In the genomic region with DNA sequence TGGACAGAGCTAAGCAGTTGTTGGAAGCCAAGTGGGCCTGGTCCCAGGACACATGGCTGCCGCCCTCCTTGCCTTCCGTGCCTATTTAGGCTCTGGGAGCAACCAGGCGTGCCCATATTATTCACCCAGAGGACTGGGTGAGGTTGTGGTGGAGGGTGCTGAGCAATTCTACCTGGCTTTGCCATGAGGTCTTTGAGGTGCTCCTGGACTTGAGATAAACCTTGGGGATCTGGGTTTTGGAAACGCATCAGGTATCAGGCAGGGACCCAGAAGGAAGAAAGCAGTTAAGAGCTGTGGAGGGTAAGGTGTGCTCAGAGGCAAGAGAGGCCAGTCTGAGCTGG, we compare ENCODE assay signal across 1 cellular context.
TF ChIP-seq lines count a peak whose summit lies in the region.

No MANE protein-coding gene starts in this region.

TF ChIP-seq in GM23338, 12 proteins besides CTCF, POLR2A, EP300 and RAD21:
- TF ChIP-seq, protein P1, sequence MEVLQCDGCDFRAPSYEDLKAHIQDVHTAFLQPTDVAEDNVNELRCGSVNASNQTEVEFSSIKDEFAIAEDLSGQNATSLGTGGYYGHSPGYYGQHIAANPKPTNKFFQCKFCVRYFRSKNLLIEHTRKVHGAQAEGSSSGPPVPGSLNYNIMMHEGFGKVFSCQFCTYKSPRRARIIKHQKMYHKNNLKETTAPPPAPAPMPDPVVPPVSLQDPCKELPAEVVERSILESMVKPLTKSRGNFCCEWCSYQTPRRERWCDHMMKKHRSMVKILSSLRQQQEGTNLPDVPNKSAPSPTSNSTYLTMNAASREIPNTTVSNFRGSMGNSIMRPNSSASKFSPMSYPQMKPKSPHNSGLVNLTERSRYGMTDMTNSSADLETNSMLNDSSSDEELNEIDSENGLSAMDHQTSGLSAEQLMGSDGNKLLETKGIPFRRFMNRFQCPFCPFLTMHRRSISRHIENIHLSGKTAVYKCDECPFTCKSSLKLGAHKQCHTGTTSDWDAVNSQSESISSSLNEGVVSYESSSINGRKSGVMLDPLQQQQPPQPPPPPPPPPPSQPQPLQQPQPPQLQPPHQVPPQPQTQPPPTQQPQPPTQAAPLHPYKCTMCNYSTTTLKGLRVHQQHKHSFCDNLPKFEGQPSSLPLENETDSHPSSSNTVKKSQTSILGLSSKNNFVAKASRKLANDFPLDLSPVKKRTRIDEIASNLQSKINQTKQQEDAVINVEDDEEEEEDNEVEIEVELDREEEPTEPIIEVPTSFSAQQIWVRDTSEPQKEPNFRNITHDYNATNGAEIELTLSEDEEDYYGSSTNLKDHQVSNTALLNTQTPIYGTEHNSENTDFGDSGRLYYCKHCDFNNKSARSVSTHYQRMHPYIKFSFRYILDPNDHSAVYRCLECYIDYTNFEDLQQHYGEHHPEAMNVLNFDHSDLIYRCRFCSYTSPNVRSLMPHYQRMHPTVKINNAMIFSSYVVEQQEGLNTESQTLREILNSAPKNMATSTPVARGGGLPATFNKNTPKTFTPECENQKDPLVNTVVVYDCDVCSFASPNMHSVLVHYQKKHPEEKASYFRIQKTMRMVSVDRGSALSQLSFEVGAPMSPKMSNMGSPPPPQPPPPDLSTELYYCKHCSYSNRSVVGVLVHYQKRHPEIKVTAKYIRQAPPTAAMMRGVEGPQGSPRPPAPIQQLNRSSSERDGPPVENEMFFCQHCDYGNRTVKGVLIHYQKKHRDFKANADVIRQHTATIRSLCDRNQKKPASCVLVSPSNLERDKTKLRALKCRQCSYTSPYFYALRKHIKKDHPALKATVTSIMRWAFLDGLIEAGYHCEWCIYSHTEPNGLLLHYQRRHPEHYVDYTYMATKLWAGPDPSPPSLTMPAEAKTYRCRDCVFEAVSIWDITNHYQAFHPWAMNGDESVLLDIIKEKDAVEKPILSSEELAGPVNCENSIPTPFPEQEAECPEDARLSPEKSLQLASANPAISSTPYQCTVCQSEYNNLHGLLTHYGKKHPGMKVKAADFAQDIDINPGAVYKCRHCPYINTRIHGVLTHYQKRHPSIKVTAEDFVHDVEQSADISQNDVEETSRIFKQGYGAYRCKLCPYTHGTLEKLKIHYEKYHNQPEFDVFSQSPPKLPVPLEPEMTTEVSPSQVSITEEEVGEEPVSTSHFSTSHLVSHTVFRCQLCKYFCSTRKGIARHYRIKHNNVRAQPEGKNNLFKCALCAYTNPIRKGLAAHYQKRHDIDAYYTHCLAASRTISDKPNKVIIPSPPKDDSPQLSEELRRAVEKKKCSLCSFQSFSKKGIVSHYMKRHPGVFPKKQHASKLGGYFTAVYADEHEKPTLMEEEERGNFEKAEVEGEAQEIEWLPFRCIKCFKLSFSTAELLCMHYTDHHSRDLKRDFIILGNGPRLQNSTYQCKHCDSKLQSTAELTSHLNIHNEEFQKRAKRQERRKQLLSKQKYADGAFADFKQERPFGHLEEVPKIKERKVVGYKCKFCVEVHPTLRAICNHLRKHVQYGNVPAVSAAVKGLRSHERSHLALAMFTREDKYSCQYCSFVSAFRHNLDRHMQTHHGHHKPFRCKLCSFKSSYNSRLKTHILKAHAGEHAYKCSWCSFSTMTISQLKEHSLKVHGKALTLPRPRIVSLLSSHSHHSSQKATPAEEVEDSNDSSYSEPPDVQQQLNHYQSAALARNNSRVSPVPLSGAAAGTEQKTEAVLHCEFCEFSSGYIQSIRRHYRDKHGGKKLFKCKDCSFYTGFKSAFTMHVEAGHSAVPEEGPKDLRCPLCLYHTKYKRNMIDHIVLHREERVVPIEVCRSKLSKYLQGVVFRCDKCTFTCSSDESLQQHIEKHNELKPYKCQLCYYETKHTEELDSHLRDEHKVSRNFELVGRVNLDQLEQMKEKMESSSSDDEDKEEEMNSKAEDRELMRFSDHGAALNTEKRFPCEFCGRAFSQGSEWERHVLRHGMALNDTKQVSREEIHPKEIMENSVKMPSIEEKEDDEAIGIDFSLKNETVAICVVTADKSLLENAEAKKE (CRISPR knock-in tag; IDR thresholded peaks at IDR 0.05), result no peak
- no peak for TF ChIP-seq STAT1 (IDR thresholded peaks at IDR 0.05; ENCODE audit: unreplicated experiment)
- TF ChIP-seq, protein P2, sequence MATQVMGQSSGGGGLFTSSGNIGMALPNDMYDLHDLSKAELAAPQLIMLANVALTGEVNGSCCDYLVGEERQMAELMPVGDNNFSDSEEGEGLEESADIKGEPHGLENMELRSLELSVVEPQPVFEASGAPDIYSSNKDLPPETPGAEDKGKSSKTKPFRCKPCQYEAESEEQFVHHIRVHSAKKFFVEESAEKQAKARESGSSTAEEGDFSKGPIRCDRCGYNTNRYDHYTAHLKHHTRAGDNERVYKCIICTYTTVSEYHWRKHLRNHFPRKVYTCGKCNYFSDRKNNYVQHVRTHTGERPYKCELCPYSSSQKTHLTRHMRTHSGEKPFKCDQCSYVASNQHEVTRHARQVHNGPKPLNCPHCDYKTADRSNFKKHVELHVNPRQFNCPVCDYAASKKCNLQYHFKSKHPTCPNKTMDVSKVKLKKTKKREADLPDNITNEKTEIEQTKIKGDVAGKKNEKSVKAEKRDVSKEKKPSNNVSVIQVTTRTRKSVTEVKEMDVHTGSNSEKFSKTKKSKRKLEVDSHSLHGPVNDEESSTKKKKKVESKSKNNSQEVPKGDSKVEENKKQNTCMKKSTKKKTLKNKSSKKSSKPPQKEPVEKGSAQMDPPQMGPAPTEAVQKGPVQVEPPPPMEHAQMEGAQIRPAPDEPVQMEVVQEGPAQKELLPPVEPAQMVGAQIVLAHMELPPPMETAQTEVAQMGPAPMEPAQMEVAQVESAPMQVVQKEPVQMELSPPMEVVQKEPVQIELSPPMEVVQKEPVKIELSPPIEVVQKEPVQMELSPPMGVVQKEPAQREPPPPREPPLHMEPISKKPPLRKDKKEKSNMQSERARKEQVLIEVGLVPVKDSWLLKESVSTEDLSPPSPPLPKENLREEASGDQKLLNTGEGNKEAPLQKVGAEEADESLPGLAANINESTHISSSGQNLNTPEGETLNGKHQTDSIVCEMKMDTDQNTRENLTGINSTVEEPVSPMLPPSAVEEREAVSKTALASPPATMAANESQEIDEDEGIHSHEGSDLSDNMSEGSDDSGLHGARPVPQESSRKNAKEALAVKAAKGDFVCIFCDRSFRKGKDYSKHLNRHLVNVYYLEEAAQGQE (IDR thresholded peaks at IDR 0.05; ENCODE audit: unreplicated experiment), result no peak
